In the genomic region with DNA sequence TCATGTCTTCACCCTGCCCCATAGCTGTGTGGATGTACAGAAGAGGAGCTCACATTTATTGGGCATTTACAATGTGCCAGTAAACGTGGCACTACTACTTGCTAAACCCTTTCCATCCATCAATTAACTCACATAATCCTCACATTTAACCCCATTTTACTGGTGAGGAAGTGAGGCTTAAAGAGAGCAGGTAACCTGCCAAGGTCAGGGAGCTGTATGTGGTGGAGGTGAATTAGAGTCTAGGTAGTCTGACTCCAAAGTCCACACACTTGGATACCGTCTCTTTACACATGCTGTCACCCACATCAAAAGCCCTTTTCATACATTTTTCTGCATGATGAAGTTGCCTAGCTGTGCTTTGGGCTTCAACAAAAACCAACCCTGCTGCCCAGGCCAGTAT, we compare ENCODE assay signal across 1 cellular context.
TF ChIP-seq lines count a peak whose summit lies in the region.

No MANE protein-coding gene starts in this region.

TF ChIP-seq in HepG2, 621 proteins besides CTCF, POLR2A, EP300 and RAD21 (continued from another document):
- TF ChIP-seq, protein P1, sequence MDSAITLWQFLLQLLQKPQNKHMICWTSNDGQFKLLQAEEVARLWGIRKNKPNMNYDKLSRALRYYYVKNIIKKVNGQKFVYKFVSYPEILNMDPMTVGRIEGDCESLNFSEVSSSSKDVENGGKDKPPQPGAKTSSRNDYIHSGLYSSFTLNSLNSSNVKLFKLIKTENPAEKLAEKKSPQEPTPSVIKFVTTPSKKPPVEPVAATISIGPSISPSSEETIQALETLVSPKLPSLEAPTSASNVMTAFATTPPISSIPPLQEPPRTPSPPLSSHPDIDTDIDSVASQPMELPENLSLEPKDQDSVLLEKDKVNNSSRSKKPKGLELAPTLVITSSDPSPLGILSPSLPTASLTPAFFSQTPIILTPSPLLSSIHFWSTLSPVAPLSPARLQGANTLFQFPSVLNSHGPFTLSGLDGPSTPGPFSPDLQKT (CRISPR knock-in tag; IDR thresholded peaks at IDR 0.05; ENCODE audit: borderline replicate concordance) = no peak
- TF ChIP-seq, protein P2, sequence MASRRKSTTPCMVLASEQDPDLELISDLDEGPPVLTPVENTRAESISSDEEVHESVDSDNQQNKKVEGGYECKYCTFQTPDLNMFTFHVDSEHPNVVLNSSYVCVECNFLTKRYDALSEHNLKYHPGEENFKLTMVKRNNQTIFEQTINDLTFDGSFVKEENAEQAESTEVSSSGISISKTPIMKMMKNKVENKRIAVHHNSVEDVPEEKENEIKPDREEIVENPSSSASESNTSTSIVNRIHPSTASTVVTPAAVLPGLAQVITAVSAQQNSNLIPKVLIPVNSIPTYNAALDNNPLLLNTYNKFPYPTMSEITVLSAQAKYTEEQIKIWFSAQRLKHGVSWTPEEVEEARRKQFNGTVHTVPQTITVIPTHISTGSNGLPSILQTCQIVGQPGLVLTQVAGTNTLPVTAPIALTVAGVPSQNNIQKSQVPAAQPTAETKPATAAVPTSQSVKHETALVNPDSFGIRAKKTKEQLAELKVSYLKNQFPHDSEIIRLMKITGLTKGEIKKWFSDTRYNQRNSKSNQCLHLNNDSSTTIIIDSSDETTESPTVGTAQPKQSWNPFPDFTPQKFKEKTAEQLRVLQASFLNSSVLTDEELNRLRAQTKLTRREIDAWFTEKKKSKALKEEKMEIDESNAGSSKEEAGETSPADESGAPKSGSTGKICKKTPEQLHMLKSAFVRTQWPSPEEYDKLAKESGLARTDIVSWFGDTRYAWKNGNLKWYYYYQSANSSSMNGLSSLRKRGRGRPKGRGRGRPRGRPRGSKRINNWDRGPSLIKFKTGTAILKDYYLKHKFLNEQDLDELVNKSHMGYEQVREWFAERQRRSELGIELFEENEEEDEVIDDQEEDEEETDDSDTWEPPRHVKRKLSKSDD (CRISPR knock-in tag; IDR thresholded peaks at IDR 0.05; ENCODE audit: low read depth) = no peak
- TF ChIP-seq ZNF207 (IDR thresholded peaks at IDR 0.05; ENCODE audit: borderline replicate concordance) = no peak
- TF ChIP-seq, protein P3, sequence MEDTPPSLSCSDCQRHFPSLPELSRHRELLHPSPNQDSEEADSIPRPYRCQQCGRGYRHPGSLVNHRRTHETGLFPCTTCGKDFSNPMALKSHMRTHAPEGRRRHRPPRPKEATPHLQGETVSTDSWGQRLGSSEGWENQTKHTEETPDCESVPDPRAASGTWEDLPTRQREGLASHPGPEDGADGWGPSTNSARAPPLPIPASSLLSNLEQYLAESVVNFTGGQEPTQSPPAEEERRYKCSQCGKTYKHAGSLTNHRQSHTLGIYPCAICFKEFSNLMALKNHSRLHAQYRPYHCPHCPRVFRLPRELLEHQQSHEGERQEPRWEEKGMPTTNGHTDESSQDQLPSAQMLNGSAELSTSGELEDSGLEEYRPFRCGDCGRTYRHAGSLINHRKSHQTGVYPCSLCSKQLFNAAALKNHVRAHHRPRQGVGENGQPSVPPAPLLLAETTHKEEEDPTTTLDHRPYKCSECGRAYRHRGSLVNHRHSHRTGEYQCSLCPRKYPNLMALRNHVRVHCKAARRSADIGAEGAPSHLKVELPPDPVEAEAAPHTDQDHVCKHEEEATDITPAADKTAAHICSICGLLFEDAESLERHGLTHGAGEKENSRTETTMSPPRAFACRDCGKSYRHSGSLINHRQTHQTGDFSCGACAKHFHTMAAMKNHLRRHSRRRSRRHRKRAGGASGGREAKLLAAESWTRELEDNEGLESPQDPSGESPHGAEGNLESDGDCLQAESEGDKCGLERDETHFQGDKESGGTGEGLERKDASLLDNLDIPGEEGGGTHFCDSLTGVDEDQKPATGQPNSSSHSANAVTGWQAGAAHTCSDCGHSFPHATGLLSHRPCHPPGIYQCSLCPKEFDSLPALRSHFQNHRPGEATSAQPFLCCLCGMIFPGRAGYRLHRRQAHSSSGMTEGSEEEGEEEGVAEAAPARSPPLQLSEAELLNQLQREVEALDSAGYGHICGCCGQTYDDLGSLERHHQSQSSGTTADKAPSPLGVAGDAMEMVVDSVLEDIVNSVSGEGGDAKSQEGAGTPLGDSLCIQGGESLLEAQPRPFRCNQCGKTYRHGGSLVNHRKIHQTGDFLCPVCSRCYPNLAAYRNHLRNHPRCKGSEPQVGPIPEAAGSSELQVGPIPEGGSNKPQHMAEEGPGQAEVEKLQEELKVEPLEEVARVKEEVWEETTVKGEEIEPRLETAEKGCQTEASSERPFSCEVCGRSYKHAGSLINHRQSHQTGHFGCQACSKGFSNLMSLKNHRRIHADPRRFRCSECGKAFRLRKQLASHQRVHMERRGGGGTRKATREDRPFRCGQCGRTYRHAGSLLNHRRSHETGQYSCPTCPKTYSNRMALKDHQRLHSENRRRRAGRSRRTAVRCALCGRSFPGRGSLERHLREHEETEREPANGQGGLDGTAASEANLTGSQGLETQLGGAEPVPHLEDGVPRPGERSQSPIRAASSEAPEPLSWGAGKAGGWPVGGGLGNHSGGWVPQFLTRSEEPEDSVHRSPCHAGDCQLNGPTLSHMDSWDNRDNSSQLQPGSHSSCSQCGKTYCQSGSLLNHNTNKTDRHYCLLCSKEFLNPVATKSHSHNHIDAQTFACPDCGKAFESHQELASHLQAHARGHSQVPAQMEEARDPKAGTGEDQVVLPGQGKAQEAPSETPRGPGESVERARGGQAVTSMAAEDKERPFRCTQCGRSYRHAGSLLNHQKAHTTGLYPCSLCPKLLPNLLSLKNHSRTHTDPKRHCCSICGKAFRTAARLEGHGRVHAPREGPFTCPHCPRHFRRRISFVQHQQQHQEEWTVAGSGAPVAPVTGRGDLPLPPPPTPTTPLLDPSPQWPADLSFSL (CRISPR knock-in tag; IDR thresholded peaks at IDR 0.05) = no peak
- no peak for TF ChIP-seq ZMYM2 (CRISPR knock-in tag; IDR thresholded peaks at IDR 0.05)
- TF ChIP-seq ZNF605 (CRISPR knock-in tag; IDR thresholded peaks at IDR 0.05) = no peak
- no peak for TF ChIP-seq PHF21A (CRISPR knock-in tag; IDR thresholded peaks at IDR 0.05)
- TF ChIP-seq, protein P4, sequence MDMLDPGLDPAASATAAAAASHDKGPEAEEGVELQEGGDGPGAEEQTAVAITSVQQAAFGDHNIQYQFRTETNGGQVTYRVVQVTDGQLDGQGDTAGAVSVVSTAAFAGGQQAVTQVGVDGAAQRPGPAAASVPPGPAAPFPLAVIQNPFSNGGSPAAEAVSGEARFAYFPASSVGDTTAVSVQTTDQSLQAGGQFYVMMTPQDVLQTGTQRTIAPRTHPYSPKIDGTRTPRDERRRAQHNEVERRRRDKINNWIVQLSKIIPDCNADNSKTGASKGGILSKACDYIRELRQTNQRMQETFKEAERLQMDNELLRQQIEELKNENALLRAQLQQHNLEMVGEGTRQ (IDR thresholded peaks at IDR 0.05; ENCODE audit: low read depth, low read length) = no peak
- TF ChIP-seq, protein P4 (CRISPR knock-in tag; IDR thresholded peaks at IDR 0.05; ENCODE audit: borderline replicate concordance) = no peak
